ENCODE assay signal across 17 cellular contexts in the genomic region with DNA sequence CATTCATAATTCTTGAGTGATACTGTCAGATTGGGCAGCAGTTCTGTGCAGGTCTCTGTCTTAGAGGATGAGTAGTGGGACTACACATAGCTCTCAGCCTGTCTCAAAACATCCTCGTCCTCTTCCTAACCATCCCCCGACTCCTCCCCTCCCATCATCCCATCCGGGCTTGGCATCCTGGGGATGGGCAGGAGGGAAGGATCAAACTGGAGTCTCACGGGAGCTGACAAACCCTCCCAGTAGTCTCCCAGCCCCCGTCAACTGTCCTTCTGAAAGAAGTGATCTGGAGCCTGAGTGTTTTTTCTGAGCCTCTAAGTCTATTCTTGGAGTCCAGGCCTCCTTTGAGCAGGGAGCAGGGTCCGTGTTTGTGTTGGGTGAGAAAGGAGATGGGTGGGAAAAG.
DNase-seq lines count a peak whose midpoint lies in the region; TF ChIP-seq lines count a peak whose summit lies in the region.
"Had no signal": no experiment of that assay in that cellular context is flagged by ENCODE, and none has a peak within 500 bp of the region (broad histone marks: within the 10 kb centered on the region; RNA-seq: fewer than 3 reads in every experiment).

No MANE protein-coding gene starts in this region.

- H3K27ac ChIP-seq in neural progenitor cell, result no peak overlapping the region
- H3K27ac ChIP-seq: 22Rv1, A549, C4-2B had no signal

- H3K4me1 Mint-ChIP-seq in neural progenitor cell, result peaks cover 37% of the 10 kb centered on the region
- H3K4me1 Mint-ChIP-seq: CD4-positive, alpha-beta memory T cell; IgD-negative memory B cell had no signal

- DNase-seq in NCI-H82 (lab: John Stamatoyannopoulos, UW) (peak; percentile 57), NCI-H82 treated with DMSO at 0.1 percent for 48 hours (lab: John Stamatoyannopoulos, UW; ENCODE audit: unreplicated experiment) (no peak), H7 (peak; percentile 65), neural progenitor cell (ENCODE audit: low spot score) (no peak), NCI-H1048 (lab: John Stamatoyannopoulos, UW) (no peak)
- DNase-seq in activated CD4-positive, alpha-beta T cell treated with anti-CD3 and anti-CD28 coated beads, Interleukin-2, amount 50 U/mL, for 48 hours, result no peak
- DNase-seq in activated CD4-positive, alpha-beta T cell treated with anti-CD3 and anti-CD28 coated beads for 1 hour, result no peak
- DNase-seq: AML-193; CD4-positive, alpha-beta memory T cell; DMS153; DMS79; GDM1 had no signal

- no peaks in the 10 kb centered on the region for H3K9me3 ChIP-seq in neural progenitor cell (ENCODE audit: low read depth)
- H3K9me3 ChIP-seq: A549 had no signal

- no peaks in the 10 kb centered on the region for H3K79me2 ChIP-seq in neural progenitor cell (ENCODE audit: low read depth)

- H3K27me3 Mint-ChIP-seq in neural progenitor cell (ENCODE audit: insufficient read depth, low read depth), result peaks cover 12% of the 10 kb centered on the region

- H3K36me3 Mint-ChIP-seq in neural progenitor cell, result no peaks in the 10 kb centered on the region
- H3K36me3 Mint-ChIP-seq: CD4-positive, alpha-beta memory T cell; IgD-negative memory B cell had no signal

- H4K20me1 ChIP-seq in neural progenitor cell (ENCODE audit: low read depth), result no peaks in the 10 kb centered on the region

- no peaks in the 10 kb centered on the region for H3K36me3 ChIP-seq in H7 (replicated peaks; ENCODE audit: control insufficient read depth, insufficient read depth, low read length)
- no peaks in the 10 kb centered on the region for H3K36me3 ChIP-seq in neural progenitor cell

- H3K4me3 ChIP-seq in H7 (ENCODE audit: insufficient read depth, low read depth, low read length) (no peak overlapping the region), neural progenitor cell (no peak overlapping the region)
- H3K4me3 ChIP-seq: A549, GM23338 had no signal

- no peak overlapping the region for H3K4me3 Mint-ChIP-seq in neural progenitor cell
- H3K4me3 Mint-ChIP-seq: CD4-positive, alpha-beta memory T cell; GM23338; IgD-negative memory B cell had no signal

- peak overlapping the region; percentile 46 for H3K27ac Mint-ChIP-seq in neural progenitor cell
- H3K27ac Mint-ChIP-seq: CD4-positive, alpha-beta memory T cell; GM23338; IgD-negative memory B cell had no signal

- no peak overlapping the region for H3K9ac ChIP-seq in neural progenitor cell

- H3K4me1 ChIP-seq in neural progenitor cell, result peaks cover 18% of the 10 kb centered on the region
- H3K4me1 ChIP-seq: A549 had no signal

- H3F3A ChIP-seq in neural progenitor cell (ENCODE audit: low read depth), result peaks cover 9% of the 10 kb centered on the region

- H3K9me3 Mint-ChIP-seq in neural progenitor cell, result no peaks in the 10 kb centered on the region
- H3K9me3 Mint-ChIP-seq: GM23338 had no signal

- no peak overlapping the region for H3K4me2 ChIP-seq in neural progenitor cell
- H3K4me2 ChIP-seq: A549, GM23338 had no signal

- TF ChIP-seq CTCF in neural progenitor cell (IDR thresholded peaks at IDR 0.05), result no peak

- H2AFZ ChIP-seq in neural progenitor cell (replicated peaks), result no peak overlapping the region
- H2AFZ ChIP-seq: GM23338 had no signal

- H3K27me3 ChIP-seq in H7 (ENCODE audit: control insufficient read depth, insufficient read depth, low read length) (0 out of 2 replicates have a peak, but pooled peaks cover 2% of the 10 kb centered on the region), neural progenitor cell (peaks cover 12% of the 10 kb centered on the region)

Comparison
In these comparisons a context has a peak if more than half of its experiments do, and no peak if none do; other contexts are left out.
1. DNase-seq: peak in NCI-H82 (single experiment) and H7 (single experiment); none in NCI-H82 treated with DMSO at 0.1 percent for 48 hours (single experiment), neural progenitor cell (single experiment), NCI-H1048 (single experiment), activated CD4-positive, alpha-beta T cell treated with anti-CD3 and anti-CD28 coated beads, Interleukin-2, amount 50 U/mL, for 48 hours (0 of 2) and activated CD4-positive, alpha-beta T cell treated with anti-CD3 and anti-CD28 coated beads for 1 hour (single experiment).